In the genomic region with DNA sequence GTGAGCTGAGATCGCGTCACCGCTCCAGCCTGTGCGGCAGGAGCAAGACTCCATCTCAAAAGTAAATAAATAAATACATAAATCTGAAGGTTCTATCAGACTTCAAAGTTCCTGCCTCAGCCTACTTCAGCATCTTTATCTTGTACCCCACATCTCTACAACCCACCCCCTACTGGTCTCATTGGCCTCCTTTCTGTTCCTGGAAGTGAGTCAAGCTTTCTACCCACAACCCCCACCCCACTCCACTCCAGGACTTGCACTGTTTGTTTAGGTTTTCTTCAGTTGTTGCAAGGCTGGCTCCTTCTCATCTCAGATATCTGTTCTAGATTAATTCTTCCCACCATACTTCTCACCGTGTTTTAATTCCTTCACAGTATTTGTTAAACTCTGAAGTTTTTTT, we compare ENCODE assay signal across 8 cellular contexts. TPM values are rescaled to one million over a fixed set of nuclear protein-coding genes. Genes with fewer than 3 reads are reported as not detected.
DNase-seq lines count a peak whose midpoint lies in the region; ATAC-seq and TF ChIP-seq lines count a peak whose summit lies in the region.

No MANE protein-coding gene starts in this region.

- CTCF ChIA-PET in OCI-LY7 (lab: Charles Lee; ENCODE audit: unreplicated experiment) = no interaction called here

- H4K20me1 ChIP-seq in OCI-LY7 (ENCODE audit: insufficient read depth, low read length) = peaks cover 16% of the 10 kb centered on the region; the same call in 1 of the 2 replicates

- intact Hi-C loops in OCI-LY7 (cut with micrococcal nuclease; ENCODE audit: unreplicated experiment) (loop anchor here (2.0 kb wide), 2 partner anchors 25 to 153 kb away; partner anchors contain the start of genes GPR137C, STYX and TXNDC16), right lobe of liver (cut with DNase I) (no loop called here)

- POLR2A ChIA-PET in OCI-LY7 (lab: Charles Lee) = interaction anchor here (0.7 kb wide), 1 partner anchor 18 kb away, joined by 5 read pairs; no protein-coding TSS in a partner anchor

- H3K79me2 ChIP-seq in OCI-LY7 (ENCODE audit: insufficient read depth, low read depth, low read length) = peaks cover 32% of the 10 kb centered on the region

- H3K9me2 ChIP-seq in OCI-LY7 (ENCODE audit: insufficient read depth, low read length) = no peaks in the 10 kb centered on the region

- DNase-seq in GM12865 (ENCODE audit: low read depth) (peak; percentile 38), OCI-LY7 (ENCODE audit: low spot score) (peak; percentile 22), right lobe of liver (no peak), substantia nigra (lab: John Stamatoyannopoulos, UW) (peak in 1 of 49 donors; percentile 10), NCI-H748 (lab: John Stamatoyannopoulos, UW; ENCODE audit: unreplicated experiment) (no peak)
- no peak for DNase-seq in effector CD8-positive, alpha-beta T cell (lab: John Stamatoyannopoulos, UW)

- H3K36me3 ChIP-seq in OCI-LY7 (ENCODE audit: insufficient read depth, low read length) (peaks cover 32% of the 10 kb centered on the region), right lobe of liver (peaks cover 0 to 28% (median 11%) of the 10 kb centered on the region in 4 donors)

- peak overlapping the region; percentile 74 for H2AFZ ChIP-seq in OCI-LY7 (ENCODE audit: low read length)

- H3K9me3 ChIP-seq in OCI-LY7 (ENCODE audit: low read length) (no peaks in the 10 kb centered on the region), right lobe of liver (no peaks in the 10 kb centered on the region)

- BruUV-seq in OCI-LY7 (replicated peaks; lab: Mats Ljungman, UMichigan) = TSS peak; percentile 100

- no peak for ATAC-seq in right lobe of liver
- no peak for ATAC-seq in esophagus mucosa

- H3K4me3 ChIP-seq in GM12865 (ENCODE audit: low read depth, low read length) = peak overlapping the region; percentile 94
- peak overlapping the region; percentile 93 for H3K4me3 ChIP-seq in OCI-LY7 (ENCODE audit: low read depth, low read length, poor library complexity, severe bottlenecking)
- peak overlapping the region; percentile 69 to 89 (median 82) for H3K4me3 ChIP-seq in right lobe of liver

- no peak for TF ChIP-seq POLR2A in right lobe of liver (IDR thresholded peaks at IDR 0.05)

- 47% methylated on average over 1 of the region's 5 CpGs for WGBS in right lobe of liver (ENCODE audit: insufficient coverage, low coverage, low lambda C conversion rate, missing lambda C conversion rate)

- peak overlapping the region; percentile 60 for H3K27ac ChIP-seq in OCI-LY7 (ENCODE audit: low read depth, low read length, poor library complexity, severe bottlenecking)
- peak overlapping the region; percentile 74 for H3K27ac ChIP-seq in angular gyrus (ENCODE audit: low read depth, low read length)
- H3K27ac ChIP-seq in right lobe of liver = peak overlapping the region; percentile 82 to 92 (median 89)
- H3K27ac ChIP-seq in substantia nigra (ENCODE audit: low read depth, low read length, poor library complexity, severe bottlenecking) = peak overlapping the region; percentile 91

- peak overlapping the region; percentile 79 for H3K4me2 ChIP-seq in OCI-LY7 (ENCODE audit: low read length)

- no peaks in the 10 kb centered on the region for H3K27me3 ChIP-seq in right lobe of liver

- TF ChIP-seq CTCF in GM12865 (IDR thresholded peaks at IDR 0.05; ENCODE audit: insufficient read depth, low read depth, low read length, missing control alignments) = no peak
- 0 out of 2 replicates have a peak, but pooled peaks have one; percentile 29 for TF ChIP-seq CTCF in OCI-LY7 (conservative IDR thresholded peaks at IDR 0.05; ENCODE audit: low read length)
- TF ChIP-seq CTCF in right lobe of liver (IDR thresholded peaks at IDR 0.05) = no peak

- H3K4me1 ChIP-seq in OCI-LY7 (ENCODE audit: insufficient read depth, low read length, poor library complexity, severe bottlenecking) (peaks cover 21% of the 10 kb centered on the region), right lobe of liver (peaks cover 0 to 12% (median under 1%) of the 10 kb centered on the region in 4 donors)

RNA-seq across cellular contexts. Expression of gene PSMC6, which starts 0.7 kb away (rescaled TPM):
- total RNA-seq in OCI-LY7 (2014; rRNA removed; shearing (Covaris generic)) = 82.8 and 85.4 TPM in 2 replicates
- 86.3 and 98.3 TPM in 2 replicates for total RNA-seq in OCI-LY7 (2022)
- 10 to 100 TPM; 40.7 to 63.0 (median 51.3) TPM for total RNA-seq in right lobe of liver
- total RNA-seq in esophagus mucosa = 66.8 TPM

RNA-seq across cellular contexts. Expression of gene ERO1A, which starts 10.9 kb away (rescaled TPM):
- 35.2 and 43.7 TPM in 2 replicates for total RNA-seq in OCI-LY7 (2014; rRNA removed; shearing (Covaris generic))
- 63.6 and 71.5 TPM in 2 replicates for total RNA-seq in OCI-LY7 (2022)
- total RNA-seq in right lobe of liver = 100 to 1,000 TPM in 1 of 6 experiments, 10 to 100 TPM in 5; 31.2 to 162 (median 37.9) TPM
- 271 TPM for total RNA-seq in esophagus mucosa

RNA-seq across cellular contexts. Expression of gene STYX, which starts 23.7 kb away (rescaled TPM):
- total RNA-seq in OCI-LY7 (2014; rRNA removed; shearing (Covaris generic)) = 4.7 and 7.6 TPM in 2 replicates
- total RNA-seq in OCI-LY7 (2022) = 12.5 and 15.9 TPM in 2 replicates
- total RNA-seq in right lobe of liver = 10 to 100 TPM; 10.1 to 18.3 (median 13.1) TPM
- total RNA-seq in esophagus mucosa = 13.7 TPM

Comparison
In these comparisons a context has a peak if more than half of its experiments do, and no peak if none do; other contexts are left out.
1. DNase-seq: peak in GM12865 (single experiment) and OCI-LY7 (single experiment); none in right lobe of liver (0 of 3), NCI-H748 (single experiment) and effector CD8-positive, alpha-beta T cell (single experiment).
2. Peak in every context shown above with its lines, with median percentiles within 50 percentile points of each other: H3K4me3 ChIP-seq and H3K27ac ChIP-seq.